8 cellular contexts compared by ENCODE assay signal in genomic region chrX:135520553-135521404, GRCh38. TPM values are rescaled to one million over a fixed set of nuclear protein-coding genes. Genes with fewer than 3 reads are reported as not detected.
DNase-seq lines count a peak whose midpoint lies in the region; TF ChIP-seq lines count a peak whose summit lies in the region.

A gene with protein sequence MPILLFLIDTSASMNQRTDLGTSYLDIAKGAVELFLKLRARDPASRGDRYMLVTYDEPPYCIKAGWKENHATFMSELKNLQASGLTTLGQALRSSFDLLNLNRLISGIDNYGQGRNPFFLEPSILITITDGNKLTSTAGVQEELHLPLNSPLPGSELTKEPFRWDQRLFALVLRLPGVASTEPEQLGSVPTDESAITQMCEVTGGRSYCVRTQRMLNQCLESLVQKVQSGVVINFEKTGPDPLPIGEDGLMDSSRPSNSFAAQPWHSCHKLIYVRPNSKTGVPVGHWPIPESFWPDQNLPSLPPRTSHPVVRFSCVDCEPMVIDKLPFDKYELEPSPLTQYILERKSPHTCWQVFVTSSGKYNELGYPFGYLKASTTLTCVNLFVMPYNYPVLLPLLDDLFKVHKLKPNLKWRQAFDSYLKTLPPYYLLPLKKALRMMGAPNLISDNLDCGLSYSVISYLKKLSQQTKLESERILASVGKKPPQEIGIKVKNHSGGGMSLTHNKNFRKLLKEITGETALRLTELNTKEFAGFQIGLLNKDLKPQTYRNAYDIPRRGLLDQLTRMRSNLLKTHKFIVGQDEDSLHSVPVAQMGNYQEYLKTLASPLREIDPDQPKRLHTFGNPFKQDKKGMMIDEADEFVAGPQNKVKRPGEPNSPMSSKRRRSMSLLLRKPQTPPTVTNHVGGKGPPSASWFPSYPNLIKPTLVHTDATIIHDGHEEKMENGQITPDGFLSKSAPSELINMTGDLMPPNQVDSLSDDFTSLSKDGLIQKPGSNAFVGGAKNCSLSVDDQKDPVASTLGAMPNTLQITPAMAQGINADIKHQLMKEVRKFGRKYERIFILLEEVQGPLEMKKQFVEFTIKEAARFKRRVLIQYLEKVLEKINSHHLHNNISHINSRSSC (plus strand): TSS chrX:135520660. CDS start chrX:135520993, 333 bp downstream.

- H3K27me3 ChIP-seq in right atrium auricular region: no peaks in the 10 kb centered on the region
- no peaks in the 10 kb centered on the region for H3K27me3 ChIP-seq in vagina

- POLR2A ChIA-PET in HEK293T (lab: Yijun Ruan, JAX): interaction anchor here (1.2 kb wide), 1 partner anchor 22 kb away, joined by 3 read pairs; no protein-coding TSS in a partner anchor

- intact Hi-C loops in T-helper 2 cell treated with Interferon-gamma antibody and Interleukin-4, amounts not matched to agents 100 ng/mL and 5 ng/mL, for 36 hours (cut with micrococcal nuclease): loop anchor here (1.0 to 10.0 kb wide), 6 partner anchors 36 to 714 kb away; partner anchors contain the start of genes RTL8A and SMIM10L2A
- intact Hi-C loops in vagina (cut with DNase I): no loop called here

- peaks cover 0 to 5% of the 10 kb centered on the region in 2 donors for H3K4me1 ChIP-seq in right atrium auricular region
- H3K4me1 ChIP-seq in vagina: no peaks in the 10 kb centered on the region

- DNase-seq in HEK293T (ENCODE audit: extremely low spot score): peak; percentile 78
- DNase-seq in NB4 (ENCODE audit: low read depth): peak; percentile 97
- peak; percentile 94 for DNase-seq in right atrium auricular region (ENCODE audit: low spot score)
- DNase-seq in putamen (ENCODE audit: low spot score): peak; percentile 88
- peak in 1 of 2 donors; percentile 94 for DNase-seq in vagina (ENCODE audit: extremely low spot score in 2 of 2)

- H3K27ac ChIP-seq in angular gyrus (ENCODE audit: low read depth, low read length) (peak within 1 kb of the TSS; percentile 73), right atrium auricular region (peak within 1 kb of the TSS; percentile 92 to 94), vagina (peak within 1 kb of the TSS; percentile 82)

- TF ChIP-seq POLR2A in GM10847 (IDR thresholded peaks at IDR 0.05; ENCODE audit: extremely low read depth, insufficient read length) (peak; percentile 99), NB4 (IDR thresholded peaks at IDR 0.05; ENCODE audit: extremely low read depth, insufficient read length) (peak; percentile 99), vagina (IDR thresholded peaks at IDR 0.05) (peak in 1 of 2 donors; percentile 93)

- no peaks in the 10 kb centered on the region for H3K36me3 ChIP-seq in right atrium auricular region
- no peaks in the 10 kb centered on the region for H3K36me3 ChIP-seq in vagina

- CTCF ChIA-PET in HEK293T (lab: Yijun Ruan, JAX): no interaction called here

- H3K9me3 ChIP-seq in right atrium auricular region: no peaks in the 10 kb centered on the region
- no peaks in the 10 kb centered on the region for H3K9me3 ChIP-seq in vagina

- H3K4me3 ChIP-seq in NB4 (ENCODE audit: low read depth, low read length): peak within 1 kb of the TSS; percentile 82
- peak within 1 kb of the TSS; percentile 64 to 67 for H3K4me3 ChIP-seq in right atrium auricular region
- H3K4me3 ChIP-seq in vagina: peak within 1 kb of the TSS; percentile 65 to 66

- TF ChIP-seq CTCF in NB4 (IDR thresholded peaks at IDR 0.05; ENCODE audit: low read depth, low read length): no peak
- no peak for TF ChIP-seq CTCF in right atrium auricular region (IDR thresholded peaks at IDR 0.05)
- no peak for TF ChIP-seq CTCF in vagina (IDR thresholded peaks at IDR 0.05)

TF ChIP-seq in HEK293T, 16 proteins besides CTCF, POLR2A, EP300 and RAD21:
- TF ChIP-seq ELF4 (IDR thresholded peaks at IDR 0.05) (0 out of 2 replicates have a peak, but pooled peaks have one; percentile 55), L3MBTL2 (conservative IDR thresholded peaks at IDR 0.05) (no peak; the same call in 1 of the 2 replicates)
- TF ChIP-seq, protein P1, sequence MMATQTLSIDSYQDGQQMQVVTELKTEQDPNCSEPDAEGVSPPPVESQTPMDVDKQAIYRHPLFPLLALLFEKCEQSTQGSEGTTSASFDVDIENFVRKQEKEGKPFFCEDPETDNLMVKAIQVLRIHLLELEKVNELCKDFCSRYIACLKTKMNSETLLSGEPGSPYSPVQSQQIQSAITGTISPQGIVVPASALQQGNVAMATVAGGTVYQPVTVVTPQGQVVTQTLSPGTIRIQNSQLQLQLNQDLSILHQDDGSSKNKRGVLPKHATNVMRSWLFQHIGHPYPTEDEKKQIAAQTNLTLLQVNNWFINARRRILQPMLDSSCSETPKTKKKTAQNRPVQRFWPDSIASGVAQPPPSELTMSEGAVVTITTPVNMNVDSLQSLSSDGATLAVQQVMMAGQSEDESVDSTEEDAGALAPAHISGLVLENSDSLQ (IDR thresholded peaks at IDR 0.05): peak; percentile 92
TF ChIP-seq in HEK293T: peak in this region for 2.

RNA-seq across cellular contexts. Expression of the gene that starts here (rescaled TPM):
- 26.1 and 26.7 TPM in 2 replicates for total RNA-seq in T-helper 2 cell treated with Interferon-gamma antibody and Interleukin-4, amounts not matched to agents 100 ng/mL and 5 ng/mL, for 36 hours
- total RNA-seq in right atrium auricular region: 10 to 100 TPM in 1 of 2 donors, 1 to 10 TPM in 1; 9.9 to 12.2 TPM
- 14.7 TPM for total RNA-seq in vagina
